In the genomic region with DNA sequence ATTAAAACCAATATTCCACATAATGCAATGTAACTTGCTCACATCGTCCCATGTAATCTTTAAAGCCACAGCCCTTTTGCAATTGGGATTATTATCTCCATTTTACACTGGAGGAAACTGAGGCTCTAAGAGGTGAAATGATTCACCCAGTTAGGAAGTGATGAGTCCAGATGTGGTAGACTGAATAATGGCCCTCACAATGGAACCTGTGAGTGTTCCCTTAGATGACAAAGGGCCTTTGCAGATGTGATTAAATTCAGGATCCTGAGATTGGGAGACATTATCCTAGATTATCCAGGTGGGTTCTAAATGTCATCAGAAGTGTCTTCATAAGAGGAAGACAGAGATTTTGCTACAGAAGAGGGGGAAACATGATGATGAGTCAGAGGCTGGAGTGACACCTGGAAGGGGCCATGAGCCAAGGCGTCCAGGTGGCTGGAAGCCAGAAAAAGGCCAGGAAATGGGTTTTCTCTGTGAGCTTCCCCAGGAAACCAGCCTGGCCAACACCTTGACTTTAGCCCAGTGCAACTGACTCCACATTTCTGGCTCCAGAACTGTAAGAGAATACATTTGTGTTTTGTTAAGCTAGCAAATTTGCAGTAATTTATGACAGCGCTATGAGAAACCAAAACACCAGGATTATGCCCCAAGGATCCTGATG, we compare ENCODE assay signal across 23 cellular contexts.
"Had no signal": no experiment of that assay in that cellular context is flagged by ENCODE, and none has a peak within 500 bp of the region (broad histone marks: within the 10 kb centered on the region; RNA-seq: fewer than 3 reads in every experiment).

No MANE protein-coding gene starts in this region.

- H3K4me1 ChIP-seq: colonic mucosa, neural progenitor cell, prostate gland had no signal

- H3K4me3 ChIP-seq: cardiac muscle cell, colonic mucosa, esophagus muscularis mucosa, heart right ventricle, neural progenitor cell, prostate gland, skin epidermis, tibial nerve had no signal

- DNase-seq: activated CD4-positive, alpha-beta T cell treated with anti-CD3 and anti-CD28 coated beads for 1 hour; activated naive CD4-positive, alpha-beta T cell; activated naive CD8-positive, alpha-beta T cell treated with anti-CD3 and anti-CD28 coated beads for 36 hours; amniotic stem cell; colonic mucosa; effector CD4-positive, alpha-beta T cell; heart right ventricle; immature natural killer cell; mesendoderm; naive thymus-derived CD4-positive, alpha-beta T cell; right cardiac atrium; stimulated activated CD4-positive, alpha-beta T cell treated with anti-CD3 and anti-CD28 coated beads, Interleukin-15, amount 100 ng/mL, for 24 hours; stimulated activated CD4-positive, alpha-beta T cell treated with anti-CD3 and anti-CD28 coated beads, Interleukin-2, amount 100 ng/mL, for 48 hours; T-helper 2 cell; WERI-Rb-1 had no signal

- H3K27ac ChIP-seq: cardiac muscle cell, colonic mucosa, esophagus muscularis mucosa, heart right ventricle, neural progenitor cell, prostate gland, skin epidermis, tibial nerve, WERI-Rb-1 had no signal

- H3K36me3 Mint-ChIP-seq: activated naive CD8-positive, alpha-beta T cell treated with anti-CD3 and anti-CD28 coated beads for 36 hours; immature natural killer cell; naive thymus-derived CD4-positive, alpha-beta T cell; neural progenitor cell had no signal

- H3K27ac Mint-ChIP-seq: activated naive CD8-positive, alpha-beta T cell treated with anti-CD3 and anti-CD28 coated beads for 36 hours; activated T-helper 1 cell treated with anti-CD3 and anti-CD28 coated beads, Interleukin-12 subunit alpha, Interleukin-12 subunit beta, Interleukin-2, Interleukin-4 antibody, amounts not matched to agents 30 ng/mL and 10 ng/mL and 1 ng/mL, durations not matched to agents 14 hours and 24 hours and 36 hours; immature natural killer cell; naive thymus-derived CD4-positive, alpha-beta T cell; neural progenitor cell; stimulated activated naive CD8-positive, alpha-beta T cell treated with anti-CD3 and anti-CD28 coated beads, Interleukin-15, Interleukin-2, amounts not matched to agents 100 ng/mL and 50 ng/mL, for 24 hours had no signal

- H3K9me3 Mint-ChIP-seq: activated naive CD8-positive, alpha-beta T cell treated with anti-CD3 and anti-CD28 coated beads for 36 hours; activated T-helper 1 cell treated with anti-CD3 and anti-CD28 coated beads, Interleukin-12 subunit alpha, Interleukin-12 subunit beta, Interleukin-2, Interleukin-4 antibody, amounts not matched to agents 30 ng/mL and 10 ng/mL and 1 ng/mL, durations not matched to agents 14 hours and 24 hours and 36 hours; naive thymus-derived CD4-positive, alpha-beta T cell; neural progenitor cell; stimulated activated naive CD8-positive, alpha-beta T cell treated with anti-CD3 and anti-CD28 coated beads, Interleukin-15, Interleukin-2, amounts not matched to agents 100 ng/mL and 50 ng/mL, for 24 hours had no signal

- H3K4me2 ChIP-seq: neural progenitor cell had no signal

- H3K27me3 ChIP-seq: colonic mucosa, neural progenitor cell, tibial nerve had no signal

- H3K4me1 Mint-ChIP-seq: activated naive CD8-positive, alpha-beta T cell treated with anti-CD3 and anti-CD28 coated beads for 36 hours; immature natural killer cell had no signal

- H3K36me3 ChIP-seq: cardiac muscle cell, colonic mucosa, esophagus muscularis mucosa, heart right ventricle, neural progenitor cell, prostate gland, tibial nerve, WERI-Rb-1 had no signal

- H3K9ac ChIP-seq: neural progenitor cell had no signal

- ATAC-seq: naive thymus-derived CD4-positive, alpha-beta T cell; right cardiac atrium had no signal

- H3K9me3 ChIP-seq: colonic mucosa, esophagus muscularis mucosa, heart right ventricle, prostate gland, tibial nerve had no signal

- H3K4me3 Mint-ChIP-seq: activated naive CD8-positive, alpha-beta T cell treated with anti-CD3 and anti-CD28 coated beads for 36 hours; activated T-helper 1 cell treated with anti-CD3 and anti-CD28 coated beads, Interleukin-12 subunit alpha, Interleukin-12 subunit beta, Interleukin-2, Interleukin-4 antibody, amounts not matched to agents 30 ng/mL and 10 ng/mL and 1 ng/mL, durations not matched to agents 14 hours and 24 hours and 36 hours; immature natural killer cell; naive thymus-derived CD4-positive, alpha-beta T cell; neural progenitor cell; stimulated activated naive CD8-positive, alpha-beta T cell treated with anti-CD3 and anti-CD28 coated beads, Interleukin-15, Interleukin-2, amounts not matched to agents 100 ng/mL and 50 ng/mL, for 24 hours had no signal
